In genomic region chr11:10428453-10428852, GRCh38 we compare ENCODE assay signal across 12 cellular contexts. TPM values are rescaled to one million over a fixed set of nuclear protein-coding genes. Genes with fewer than 3 reads are reported as not detected.
A peak's percentile ranks its signal among the peaks of the same experiment; 100 is the strongest.
DNase-seq lines count a peak whose midpoint lies in the region; ATAC-seq and TF ChIP-seq lines count a peak whose summit lies in the region.
"Had no signal": no experiment of that assay in that cellular context is flagged by ENCODE, and none has a peak within 500 bp of the region (broad histone marks: within the 10 kb centered on the region; RNA-seq: fewer than 3 reads in every experiment).

No MANE protein-coding gene starts in this region.

- no peak overlapping the region for H3K9ac ChIP-seq in HCT116 (ENCODE audit: low read length)

- no peaks in the 10 kb centered on the region for H3K4me1 ChIP-seq in HCT116 (ENCODE audit: control insufficient read depth in 1 of 2, insufficient read depth in 2 of 2, low read length in 2 of 2)
- H3K4me1 ChIP-seq: A549, Caco-2 had no signal

- H3K27ac ChIP-seq in HCT116 (ENCODE audit: low read depth, low read length) = no peak overlapping the region
- H3K27ac ChIP-seq: A549, HL-60 had no signal

- no peak for TF ChIP-seq RAD21 in HCT116 (IDR thresholded peaks at IDR 0.05; ENCODE audit: low read depth)

- H2AFZ ChIP-seq in HCT116 (ENCODE audit: low read depth, low read length, poor library complexity, severe bottlenecking) = no peak overlapping the region

- H3K36me3 ChIP-seq in HCT116 (ENCODE audit: control insufficient read depth in 1 of 2, insufficient read depth in 2 of 2, low read length in 2 of 2) = no peaks in the 10 kb centered on the region

- CTCF ChIA-PET in HCT116 (lab: Charles Lee) = interaction anchor here (1.1 to 1.5 kb wide), 2 partner anchors 22 to 112 kb away, joined by 3 read pairs; partner anchors contain the start of gene RNF141

- peak; percentile 66 for ATAC-seq in HCT116
- ATAC-seq: A549 had no signal

- no peak overlapping the region for H3K4me3 ChIP-seq in HCT116 (replicated peaks in 1 of 2; ENCODE audit: low read depth in 1 of 2, low read length in 2 of 2)
- H3K4me3 ChIP-seq: A549 had no signal

- no peaks in the 10 kb centered on the region for H4K20me1 ChIP-seq in HCT116 (ENCODE audit: insufficient read depth)

- no peaks in the 10 kb centered on the region for H3K27me3 ChIP-seq in HCT116 (ENCODE audit: insufficient read depth, low read length)

- RAD21 ChIA-PET in HCT116 (lab: Charles Lee; ENCODE audit: low non-redundant PET in 1 of 2, low total read pairs in 2 of 2, uncharacterized antibody in 2 of 2, unreplicated experiment in 2 of 2) = no interaction called here

- no peak for DNase-seq in HCT116 (ENCODE audit: low read depth, low spot score)
- peak; percentile 49 for DNase-seq in NAMALWA (ENCODE audit: low spot score)
- DNase-seq in germinal center (ENCODE audit: low spot score) = peak; percentile 23
- DNase-seq in activated T-cell treated with anti-CD3 and anti-CD28 coated beads, Interleukin-2, amount 50 U/mL, for 48 hours = no peak
- no peak for DNase-seq in SW 1271 (lab: John Stamatoyannopoulos, UW)
- DNase-seq in central memory CD4-positive, alpha-beta T cell = no peak
- DNase-seq: Caco-2; CD8-positive, alpha-beta memory T cell; DND-41; GDM1 had no signal

- no peaks in the 10 kb centered on the region for H3K9me3 ChIP-seq in HCT116 (ENCODE audit: control insufficient read depth in 1 of 2, insufficient read depth in 1 of 2, low read depth in 1 of 2, low read length in 2 of 2)
- H3K9me3 ChIP-seq: Caco-2 had no signal

- no peaks in the 10 kb centered on the region for H3K79me2 ChIP-seq in HCT116 (ENCODE audit: insufficient read depth, low read length)

- POLR2A ChIA-PET in HCT116 (lab: Charles Lee) = interaction anchor here (1.1 kb wide), 1 partner anchor 59 kb away, joined by 4 read pairs; no protein-coding TSS in a partner anchor

- H3K4me2 ChIP-seq in HCT116 (ENCODE audit: low read length) = no peak overlapping the region
- H3K4me2 ChIP-seq: A549 had no signal

- BruUV-seq in HCT116 (replicated peaks; lab: Mats Ljungman, UMichigan) = no TSS peak

- intact Hi-C loops in HCT116 (cut with micrococcal nuclease) = no loop called here

- H3K9me2 ChIP-seq in HCT116 (ENCODE audit: insufficient read depth) = no peaks in the 10 kb centered on the region

- TF ChIP-seq CTCF in HCT116 (IDR thresholded peaks at IDR 0.05 in 2 of 3, conservative IDR thresholded peaks at IDR 0.05 in 1 of 3; ENCODE audit: borderline replicate concordance in 1 of 3, insufficient read depth in 1 of 3, low read depth in 2 of 3, low read length in 2 of 3) = no peak

- no peak for TF ChIP-seq POLR2A in HCT116 (IDR thresholded peaks at IDR 0.05; ENCODE audit: borderline replicate concordance, extremely low read depth, insufficient read depth, insufficient read length)

TF ChIP-seq in HCT116, 20 proteins besides CTCF, POLR2A, EP300 and RAD21:
- TF ChIP-seq MAX (IDR thresholded peaks at IDR 0.05) (no peak), TCF7L2 (IDR thresholded peaks at IDR 0.05; ENCODE audit: borderline replicate concordance, extremely low read depth, insufficient read depth, insufficient read length) (no peak), JUND (IDR thresholded peaks at IDR 0.05) (no peak)
TF ChIP-seq in HCT116: peak in this region for 0.

RNA-seq across cellular contexts. Expression of gene AMPD3, which starts 26.6 kb away (rescaled TPM):
- total RNA-seq in HCT116 (2021; ENCODE audit: unreplicated experiment) = 25.9 TPM
- 10.8 and 12.3 TPM in 2 replicates for polyA plus RNA-seq in HCT116 (2012)

Comparison
In these comparisons a context has a peak if more than half of its experiments do, and no peak if none do; other contexts are left out.
1. DNase-seq: peak in NAMALWA (single experiment) and germinal center (single experiment); none in HCT116 (single experiment), activated T-cell treated with anti-CD3 and anti-CD28 coated beads, Interleukin-2, amount 50 U/mL, for 48 hours (0 of 2), SW 1271 (0 of 2) and central memory CD4-positive, alpha-beta T cell (single experiment).